ENCODE assay signal across 1 cellular context in genomic region chr12:5318874-5319273, GRCh38.
TF ChIP-seq lines count a peak whose summit lies in the region.

No MANE protein-coding gene starts in this region.

TF ChIP-seq in HCT116, 20 proteins besides CTCF, POLR2A, EP300 and RAD21 (continued from another document):
- TF ChIP-seq TCF7L2 (IDR thresholded peaks at IDR 0.05; ENCODE audit: borderline replicate concordance, extremely low read depth, insufficient read depth, insufficient read length) (no peak), FOSL1 (IDR thresholded peaks at IDR 0.05; ENCODE audit: low read depth) (peak; percentile 59), ZFX (IDR thresholded peaks at IDR 0.05) (no peak)
